ENCODE assay signal across 15 cellular contexts in genomic region chr15:77081971-77082370, GRCh38.
"Had no signal": no experiment of that assay in that cellular context is flagged by ENCODE, and none has a peak within 500 bp of the region (broad histone marks: within the 10 kb centered on the region; RNA-seq: fewer than 3 reads in every experiment).

No MANE protein-coding gene starts in this region.

- H3K36me3 Mint-ChIP-seq: neural progenitor cell had no signal

- FAIRE-seq: keratinocyte had no signal

- H3K4me3 ChIP-seq: dorsolateral prefrontal cortex, hepatocyte, left ventricle myocardium inferior, neural progenitor cell, suprapubic skin had no signal

- H3K27ac Mint-ChIP-seq: activated T-helper 2 cell treated with anti-CD3 and anti-CD28 coated beads, Interferon-gamma antibody, Interleukin-2, Interleukin-4, amounts not matched to agents 10 μg/mL and 5 μg/mL and 100 μg/mL, durations not matched to agents 14 hours and 24 hours and 36 hours; endodermal cell; stimulated activated naive CD8-positive, alpha-beta T cell treated with anti-CD3 and anti-CD28 coated beads, Interleukin-15, Interleukin-2, amounts not matched to agents 100 ng/mL and 50 ng/mL, for 24 hours had no signal

- DNase-seq: activated naive CD4-positive, alpha-beta T cell treated with anti-CD3 and anti-CD28 coated beads, Interleukin-2, amount 50 U/mL, for 16 hours; dorsolateral prefrontal cortex; endodermal cell; erythroblast; left ventricle myocardium inferior; stimulated activated CD4-positive, alpha-beta T cell treated with anti-CD3 and anti-CD28 coated beads, Interleukin-4, amount 100 ng/mL, for 1 hour; trophoblast cell had no signal

- H3K27ac ChIP-seq: dorsolateral prefrontal cortex, hepatocyte, left ventricle myocardium inferior, neural progenitor cell, parathyroid adenoma, suprapubic skin had no signal

- H3K9ac ChIP-seq: neural progenitor cell, parathyroid adenoma had no signal

- H3K27me3 Mint-ChIP-seq: stimulated activated naive CD8-positive, alpha-beta T cell treated with anti-CD3 and anti-CD28 coated beads, Interleukin-15, Interleukin-2, amounts not matched to agents 100 ng/mL and 50 ng/mL, for 24 hours had no signal

- H3K4me2 ChIP-seq: hepatocyte, neural progenitor cell had no signal

- H3K4me1 ChIP-seq: parathyroid adenoma had no signal

- H3K79me2 ChIP-seq: hepatocyte, parathyroid adenoma had no signal

- H3K27me3 ChIP-seq: dorsolateral prefrontal cortex, hepatocyte, neural progenitor cell, suprapubic skin had no signal

- ATAC-seq: activated CD4-positive, CD25-positive, alpha-beta regulatory T cell treated with anti-CD3 and anti-CD28 coated beads, Interleukin-2, amount 50 U/mL, for 24 hours had no signal

- H3K9me3 Mint-ChIP-seq: activated T-helper 2 cell treated with anti-CD3 and anti-CD28 coated beads, Interferon-gamma antibody, Interleukin-2, Interleukin-4, amounts not matched to agents 10 μg/mL and 5 μg/mL and 100 μg/mL, durations not matched to agents 14 hours and 24 hours and 36 hours; neural progenitor cell; stimulated activated naive CD8-positive, alpha-beta T cell treated with anti-CD3 and anti-CD28 coated beads, Interleukin-15, Interleukin-2, amounts not matched to agents 100 ng/mL and 50 ng/mL, for 24 hours had no signal

- H3K9me3 ChIP-seq: left ventricle myocardium inferior, suprapubic skin had no signal

- H3K4me1 Mint-ChIP-seq: endodermal cell had no signal

- H3K36me3 ChIP-seq: left ventricle myocardium inferior, neural progenitor cell, suprapubic skin had no signal

- H2AFZ ChIP-seq: hepatocyte, neural progenitor cell, parathyroid adenoma had no signal

- H3K4me3 Mint-ChIP-seq: endodermal cell; neural progenitor cell; stimulated activated naive CD8-positive, alpha-beta T cell treated with anti-CD3 and anti-CD28 coated beads, Interleukin-15, Interleukin-2, amounts not matched to agents 100 ng/mL and 50 ng/mL, for 24 hours had no signal
